ENCODE assay signal across 30 cellular contexts in genomic region chr5:64595519-64595855, GRCh38.
"Had no signal": no experiment of that assay in that cellular context is flagged by ENCODE, and none has a peak within 500 bp of the region (broad histone marks: within the 10 kb centered on the region; RNA-seq: fewer than 3 reads in every experiment).

No MANE protein-coding gene starts in this region.

- H3K4me3 ChIP-seq: K562, PC-9, SJCRH30, SK-N-MC had no signal

- H3K4me1 ChIP-seq: SJCRH30 had no signal

- DNase-seq: activated CD4-positive, alpha-beta memory T cell treated with anti-CD3 and anti-CD28 coated beads, Interleukin-2, amount 10 ng/mL, durations not matched to agents 7 days and 5 days; activated CD4-positive, alpha-beta T cell treated with anti-CD3 and anti-CD28 coated beads for 1 hour; activated CD4-positive, alpha-beta T cell treated with anti-CD3 and anti-CD28 coated beads for 48 hours; activated CD4-positive, CD25-positive, alpha-beta regulatory T cell; activated CD8-positive, alpha-beta memory T cell treated with anti-CD3 and anti-CD28 coated beads for 24 hours; activated CD8-positive, alpha-beta memory T cell treated with anti-CD3 and anti-CD28 coated beads, Interleukin-2, amount 10 ng/mL, durations not matched to agents 7 days and 5 days; activated CD8-positive, alpha-beta memory T cell treated with anti-CD3 and anti-CD28 coated beads, Interleukin-2, amount 50 U/mL, for 48 hours; activated effector memory CD4-positive, alpha-beta T cell treated with Interleukin-2 at 50 U/mL for 16 hours; activated naive CD4-positive, alpha-beta T cell treated with anti-CD3 and anti-CD28 coated beads, Interleukin-2, amount 50 U/mL, for 16 hours; activated naive CD8-positive, alpha-beta T cell treated with anti-CD3 and anti-CD28 coated beads for 36 hours; activated T-cell treated with anti-CD3 and anti-CD28 coated beads, Interleukin-2, amount 50 U/mL, for 48 hours; amniotic stem cell; aorta; brain microvascular endothelial cell; NCI-H1092 treated with DMSO at 0.1 percent for 48 hours; NCI-H1417 treated with DMSO at 0.1 percent for 48 hours; NCI-H187 treated with DMSO at 0.1 percent for 48 hours; NCI-H2171 treated with DMSO at 0.1 percent for 48 hours; NCI-H2227 treated with DMSO at 0.1 percent for 48 hours; NCI-H446; NCI-H510A treated with DMSO at 0.1 percent for 48 hours; NCI-H526 treated with DMSO at 0.1 percent for 48 hours; NCI-H774; PC-9; T1000 had no signal

- H3K27me3 ChIP-seq: brain microvascular endothelial cell, SJCRH30 had no signal

- H3K4me2 ChIP-seq: PC-9 had no signal

- H3K36me3 ChIP-seq: brain microvascular endothelial cell, SJCRH30, WERI-Rb-1 had no signal

- ATAC-seq: activated CD8-positive, alpha-beta memory T cell treated with anti-CD3 and anti-CD28 coated beads, Interleukin-2, amount 10 ng/mL, durations not matched to agents 7 days and 5 days had no signal

- H3K9me3 ChIP-seq: SJCRH30 had no signal

- H3K27ac ChIP-seq: brain microvascular endothelial cell, PC-9, RWPE1, SJCRH30, SK-N-MC, WERI-Rb-1 had no signal
